Comparison of ENCODE assay signal across 20 cellular contexts in the genomic region with DNA sequence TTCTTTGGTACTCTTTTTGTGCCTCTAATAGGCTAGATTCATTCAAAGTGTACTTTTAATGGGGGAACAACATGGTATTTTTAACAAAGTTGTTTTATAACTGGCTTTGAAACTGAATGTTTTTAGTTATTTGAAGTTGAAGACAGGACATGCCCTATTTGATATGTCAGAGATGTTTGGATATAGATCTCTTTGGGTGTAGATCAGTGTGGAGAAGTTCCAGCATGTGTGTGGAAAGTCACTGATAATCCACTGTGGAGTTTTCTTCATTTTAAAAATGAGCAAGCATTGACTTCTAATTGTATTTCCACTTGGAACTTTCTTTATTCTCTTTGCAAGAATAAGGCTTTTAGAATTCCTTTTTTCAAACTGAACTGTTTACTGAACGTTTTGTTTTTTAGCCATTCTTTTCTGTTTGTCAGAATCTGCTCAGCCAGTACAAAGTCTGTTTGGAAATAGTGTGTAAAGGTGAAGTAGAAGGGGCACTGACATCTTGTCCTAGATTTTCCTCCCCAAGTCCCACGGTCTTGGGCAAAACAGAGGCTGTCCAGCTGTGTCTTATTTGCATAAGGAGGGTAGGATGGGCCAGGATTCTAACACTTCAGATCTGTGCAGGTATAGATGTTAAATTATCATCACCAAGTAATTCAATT. TPM values are rescaled to one million over a fixed set of nuclear protein-coding genes. Genes with fewer than 3 reads are reported as not detected.
DNase-seq lines count a peak whose midpoint lies in the region; ATAC-seq, FAIRE-seq and TF ChIP-seq lines count a peak whose summit lies in the region.
"Had no signal": no experiment of that assay in that cellular context is flagged by ENCODE, and none has a peak within 500 bp of the region (broad histone marks: within the 10 kb centered on the region; RNA-seq: fewer than 3 reads in every experiment).

No MANE protein-coding gene starts in this region.

- no peak overlapping the region for H3K27ac ChIP-seq in A549

- H3K4me1 ChIP-seq in A549: no peaks in the 10 kb centered on the region

- no peak for TF ChIP-seq EP300 in A549 (IDR thresholded peaks at IDR 0.05)

- DNase-seq in A549 (ENCODE audit: low read depth in 1 of 2, low spot score in 1 of 2) (no peak), H54 (ENCODE audit: insufficient read length, low spot score) (no peak), left lobe of liver (ENCODE audit: low spot score) (no peak), cerebellar nuclear complex (lab: John Stamatoyannopoulos, UW) (no peak), NCI-H1436 treated with DMSO at 0.1 percent for 48 hours (lab: John Stamatoyannopoulos, UW) (no peak)
- no peak for DNase-seq in stimulated activated effector memory CD8-positive, alpha-beta T cell treated with anti-CD3 and anti-CD28 coated beads, Interleukin-12 subunit alpha, Interleukin-12 subunit beta, amount 100 ng/mL, for 72 hours (ENCODE audit: low spot score in 2 of 2)
- DNase-seq: 8988T; C1 segment of cervical spinal cord; CD4-positive, CD25-positive, alpha-beta regulatory T cell; CD8-positive, alpha-beta memory T cell; COR-L47; DMS 273 treated with DMSO at 0.1 percent for 48 hours; DMS53; DND-41; EL had no signal

- no peak overlapping the region for H3K4me3 Mint-ChIP-seq in stimulated activated effector memory CD8-positive, alpha-beta T cell treated with anti-CD3 and anti-CD28 coated beads, Interleukin-12 subunit alpha, Interleukin-12 subunit beta, amount 100 ng/mL, for 72 hours
- H3K4me3 Mint-ChIP-seq: B cell; CD4-positive, CD25-positive, alpha-beta regulatory T cell; CD8-positive, alpha-beta memory T cell had no signal

- H3K4me2 ChIP-seq in A549: no peak overlapping the region

- 27% methylated on average over 2 of the region's 2 CpGs for WGBS in A549 (ENCODE audit: missing lambda C conversion rate)

- H3K27ac Mint-ChIP-seq in stimulated activated effector memory CD8-positive, alpha-beta T cell treated with anti-CD3 and anti-CD28 coated beads, Interleukin-12 subunit alpha, Interleukin-12 subunit beta, amount 100 ng/mL, for 72 hours: peak overlapping the region; percentile 29
- H3K27ac Mint-ChIP-seq: B cell; CD4-positive, CD25-positive, alpha-beta regulatory T cell had no signal

- no peaks in the 10 kb centered on the region for H3K9me3 Mint-ChIP-seq in stimulated activated effector memory CD8-positive, alpha-beta T cell treated with anti-CD3 and anti-CD28 coated beads, Interleukin-12 subunit alpha, Interleukin-12 subunit beta, amount 100 ng/mL, for 72 hours
- H3K9me3 Mint-ChIP-seq: CD4-positive, CD25-positive, alpha-beta regulatory T cell; CD8-positive, alpha-beta memory T cell had no signal

- FAIRE-seq in A549 (lab: Jason Lieb, UNC) (peak; percentile 46), H54 (lab: Jason Lieb, UNC) (peak; percentile 27)
- FAIRE-seq: H1 had no signal

- TF ChIP-seq POLR2A in A549 (IDR thresholded peaks at IDR 0.05; ENCODE audit: low read length) (no peak), H54 (IDR thresholded peaks at IDR 0.05; ENCODE audit: low read depth, low read length) (no peak)

- TF ChIP-seq CTCF in A549 (IDR thresholded peaks at IDR 0.05): no peak

- no peak for TF ChIP-seq RAD21 in A549 (conservative IDR thresholded peaks at IDR 0.05 in 1 of 2, IDR thresholded peaks at IDR 0.05 in 1 of 2)

- no peaks in the 10 kb centered on the region for H3K4me1 Mint-ChIP-seq in stimulated activated effector memory CD8-positive, alpha-beta T cell treated with anti-CD3 and anti-CD28 coated beads, Interleukin-12 subunit alpha, Interleukin-12 subunit beta, amount 100 ng/mL, for 72 hours
- H3K4me1 Mint-ChIP-seq: B cell; CD8-positive, alpha-beta memory T cell had no signal

- H3K9me3 ChIP-seq in A549: no peaks in the 10 kb centered on the region
- H3K9me3 ChIP-seq: HAP-1 had no signal

- H3K4me3 ChIP-seq in A549: no peak overlapping the region
- H3K4me3 ChIP-seq: GM12878, HAP-1 had no signal

- H3K36me3 Mint-ChIP-seq in stimulated activated effector memory CD8-positive, alpha-beta T cell treated with anti-CD3 and anti-CD28 coated beads, Interleukin-12 subunit alpha, Interleukin-12 subunit beta, amount 100 ng/mL, for 72 hours: peaks cover 100% of the 10 kb centered on the region

- ATAC-seq in A549 (no peak), left lobe of liver (peak; percentile 81), GM21447 (IDR thresholded peaks at IDR 0.05; ENCODE audit: unreplicated experiment) (no peak)
- no peak for ATAC-seq in stimulated activated effector memory CD8-positive, alpha-beta T cell treated with anti-CD3 and anti-CD28 coated beads, Interleukin-12 subunit alpha, Interleukin-12 subunit beta, amount 100 ng/mL, for 72 hours
- ATAC-seq: GM12878 had no signal

- CTCF ChIA-PET in A549 (lab: Yijun Ruan, JAX): no interaction called here

- POLR2A ChIA-PET in A549 (lab: Yijun Ruan, JAX): no interaction called here

TF ChIP-seq in A549, 52 proteins besides CTCF, POLR2A, EP300 and RAD21:
- TF ChIP-seq HOXA7 (CRISPR knock-in tag; IDR thresholded peaks at IDR 0.05) (no peak), POLR2AphosphoS2 (conservative IDR thresholded peaks at IDR 0.05; ENCODE audit: low read length) (no peak), CBX2 (IDR thresholded peaks at IDR 0.05; ENCODE audit: borderline replicate concordance, low read depth) (no peak), CBX8 (IDR thresholded peaks at IDR 0.05) (no peak), ZNF302 (CRISPR knock-in tag; IDR thresholded peaks at IDR 0.05) (no peak), MAFK (IDR thresholded peaks at IDR 0.05; ENCODE audit: partially characterized antibody) (no peak), BHLHE40 (IDR thresholded peaks at IDR 0.05; ENCODE audit: low read depth, low read length) (no peak), SREBF2 (IDR thresholded peaks at IDR 0.05) (no peak), HDAC2 (IDR thresholded peaks at IDR 0.05) (no peak)
- TF ChIP-seq, protein P1, sequence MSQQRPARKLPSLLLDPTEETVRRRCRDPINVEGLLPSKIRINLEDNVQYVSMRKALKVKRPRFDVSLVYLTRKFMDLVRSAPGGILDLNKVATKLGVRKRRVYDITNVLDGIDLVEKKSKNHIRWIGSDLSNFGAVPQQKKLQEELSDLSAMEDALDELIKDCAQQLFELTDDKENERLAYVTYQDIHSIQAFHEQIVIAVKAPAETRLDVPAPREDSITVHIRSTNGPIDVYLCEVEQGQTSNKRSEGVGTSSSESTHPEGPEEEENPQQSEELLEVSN (IDR thresholded peaks at IDR 0.05; ENCODE audit: borderline replicate concordance, low read depth): no peak
- TF ChIP-seq, protein P2, sequence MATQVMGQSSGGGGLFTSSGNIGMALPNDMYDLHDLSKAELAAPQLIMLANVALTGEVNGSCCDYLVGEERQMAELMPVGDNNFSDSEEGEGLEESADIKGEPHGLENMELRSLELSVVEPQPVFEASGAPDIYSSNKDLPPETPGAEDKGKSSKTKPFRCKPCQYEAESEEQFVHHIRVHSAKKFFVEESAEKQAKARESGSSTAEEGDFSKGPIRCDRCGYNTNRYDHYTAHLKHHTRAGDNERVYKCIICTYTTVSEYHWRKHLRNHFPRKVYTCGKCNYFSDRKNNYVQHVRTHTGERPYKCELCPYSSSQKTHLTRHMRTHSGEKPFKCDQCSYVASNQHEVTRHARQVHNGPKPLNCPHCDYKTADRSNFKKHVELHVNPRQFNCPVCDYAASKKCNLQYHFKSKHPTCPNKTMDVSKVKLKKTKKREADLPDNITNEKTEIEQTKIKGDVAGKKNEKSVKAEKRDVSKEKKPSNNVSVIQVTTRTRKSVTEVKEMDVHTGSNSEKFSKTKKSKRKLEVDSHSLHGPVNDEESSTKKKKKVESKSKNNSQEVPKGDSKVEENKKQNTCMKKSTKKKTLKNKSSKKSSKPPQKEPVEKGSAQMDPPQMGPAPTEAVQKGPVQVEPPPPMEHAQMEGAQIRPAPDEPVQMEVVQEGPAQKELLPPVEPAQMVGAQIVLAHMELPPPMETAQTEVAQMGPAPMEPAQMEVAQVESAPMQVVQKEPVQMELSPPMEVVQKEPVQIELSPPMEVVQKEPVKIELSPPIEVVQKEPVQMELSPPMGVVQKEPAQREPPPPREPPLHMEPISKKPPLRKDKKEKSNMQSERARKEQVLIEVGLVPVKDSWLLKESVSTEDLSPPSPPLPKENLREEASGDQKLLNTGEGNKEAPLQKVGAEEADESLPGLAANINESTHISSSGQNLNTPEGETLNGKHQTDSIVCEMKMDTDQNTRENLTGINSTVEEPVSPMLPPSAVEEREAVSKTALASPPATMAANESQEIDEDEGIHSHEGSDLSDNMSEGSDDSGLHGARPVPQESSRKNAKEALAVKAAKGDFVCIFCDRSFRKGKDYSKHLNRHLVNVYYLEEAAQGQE (IDR thresholded peaks at IDR 0.05): no peak
TF ChIP-seq in A549: peak in this region for 0.

RNA-seq across cellular contexts. Expression of a gene that starts 35.0 kb away (rescaled TPM):
- polyA plus RNA-seq in A549 (2011; rRNA removed) (21.4 and 21.6 TPM in 2 replicates), A549 (2017; fragmentation: RNase III; extraction: RNeasy Plus Mini Kit Qiagen cat#74134 plus additional on column Dnase treatment) (14.7 to 15.3 TPM (median 15.2 TPM) in 3 replicates)
- polyA plus RNA-seq in A549 (2012; cell fraction: cytosol; rRNA removed): 12.5 and 13.6 TPM in 2 replicates
- 8.4 and 10.4 TPM in 2 replicates for polyA plus RNA-seq in A549 (2012; cell fraction: nucleus; rRNA removed)
- polyA minus RNA-seq in A549 (2011; rRNA and poly(A)+ RNA removed): 27.2 and 28.2 TPM in 2 replicates
- 4.6 TPM for total RNA-seq in left lobe of liver

RNA-seq across cellular contexts. Expression of a gene that starts 36.2 kb away (rescaled TPM):
- polyA plus RNA-seq in A549 (2011; rRNA removed) (10.8 and 18.8 TPM in 2 replicates), A549 (2017; fragmentation: RNase III; extraction: RNeasy Plus Mini Kit Qiagen cat#74134 plus additional on column Dnase treatment) (16.7 to 19.6 TPM (median 19.2 TPM) in 3 replicates)
- polyA plus RNA-seq in A549 (2012; cell fraction: cytosol; rRNA removed): 4.6 and 6.3 TPM in 2 replicates
- 1.4 and 3.4 TPM in 2 replicates for polyA plus RNA-seq in A549 (2012; cell fraction: nucleus; rRNA removed)
- polyA minus RNA-seq in A549 (2011; rRNA and poly(A)+ RNA removed): 2.1 and 4.0 TPM in 2 replicates
- 1.2 TPM for total RNA-seq in left lobe of liver
